In genomic region chr16:75647138-75647491, GRCh38 we compare ENCODE assay signal across 8 cellular contexts. TPM values are rescaled to one million over a fixed set of nuclear protein-coding genes. Genes with fewer than 3 reads are reported as not detected.
DNase-seq lines count a peak whose midpoint lies in the region; ATAC-seq and TF ChIP-seq lines count a peak whose summit lies in the region.

No MANE protein-coding gene starts in this region.

- peak overlapping the region; percentile 75 for H3K4me3 ChIP-seq in RWPE2 (ENCODE audit: severe bottlenecking)
- H3K4me3 ChIP-seq in fibroblast of lung (replicated peaks in 1 of 4; ENCODE audit: control extremely low read depth in 1 of 4, insufficient read depth in 1 of 4, low read depth in 3 of 4, low read length in 4 of 4), result peak overlapping the region; percentile 89 to 97 (median 93)
- H3K4me3 ChIP-seq in parathyroid adenoma (ENCODE audit: low read depth, low read length), result peak overlapping the region; percentile 94

- H3K4me1 ChIP-seq in RWPE2 (ENCODE audit: insufficient read depth, poor library complexity, severe bottlenecking), result peaks cover 17% of the 10 kb centered on the region
- H3K4me1 ChIP-seq in fibroblast of lung (ENCODE audit: control insufficient read depth, extremely low read depth, insufficient read depth, low read length), result no peaks in the 10 kb centered on the region
- H3K4me1 ChIP-seq in parathyroid adenoma, result peaks cover 20% of the 10 kb centered on the region

- H3K27ac ChIP-seq in RWPE2 (ENCODE audit: poor library complexity, severe bottlenecking), result peak overlapping the region; percentile 84
- peak overlapping the region; percentile 92 for H3K27ac ChIP-seq in fibroblast of lung (ENCODE audit: insufficient read depth, low read length)
- peak overlapping the region; percentile 98 for H3K27ac ChIP-seq in parathyroid adenoma

- peak overlapping the region; percentile 94 for H3K9ac ChIP-seq in fibroblast of lung (ENCODE audit: insufficient read depth, low read length)
- peak overlapping the region; percentile 62 for H3K9ac ChIP-seq in parathyroid adenoma

- ATAC-seq in GM18511 (IDR thresholded peaks at IDR 0.05; ENCODE audit: unreplicated experiment), result peak; percentile 25
- peak; percentile 14 for ATAC-seq in HG02623 (IDR thresholded peaks at IDR 0.05; ENCODE audit: unreplicated experiment)
- peak; percentile 18 for ATAC-seq in RWPE2 (ENCODE audit: low read depth)

- TF ChIP-seq CTCF in RWPE2 (IDR thresholded peaks at IDR 0.05; ENCODE audit: poor library complexity, severe bottlenecking) (no peak), fibroblast of lung (conservative IDR thresholded peaks at IDR 0.05 in 1 of 2, IDR thresholded peaks at IDR 0.05 in 1 of 2; ENCODE audit: low read depth in 1 of 2, low read length in 2 of 2) (no peak), parathyroid adenoma (IDR thresholded peaks at IDR 0.05) (no peak)

- H3K79me2 ChIP-seq in fibroblast of lung (ENCODE audit: control insufficient read depth, insufficient read depth, low read length) (peaks cover 94% of the 10 kb centered on the region), parathyroid adenoma (peaks cover 70% of the 10 kb centered on the region)

- H4K20me1 ChIP-seq in fibroblast of lung (ENCODE audit: control insufficient read depth, extremely low read depth, insufficient read depth, low read length), result no peaks in the 10 kb centered on the region

- peak overlapping the region; percentile 86 for H3K4me2 ChIP-seq in fibroblast of lung (ENCODE audit: extremely low read depth, insufficient read depth, low read length)
- peak overlapping the region; percentile 81 for H3K4me2 ChIP-seq in parathyroid adenoma (ENCODE audit: low read length)

- H3K36me3 ChIP-seq in RWPE2 (ENCODE audit: low read depth) (peaks cover 57% of the 10 kb centered on the region), fibroblast of lung (ENCODE audit: control insufficient read depth, insufficient read depth, low read length) (peaks cover 4% of the 10 kb centered on the region), parathyroid adenoma (ENCODE audit: control insufficient read depth, insufficient read depth, low read length) (no peaks in the 10 kb centered on the region)

- H3K27me3 ChIP-seq in RWPE2 (ENCODE audit: insufficient read depth, poor library complexity, severe bottlenecking), result no peaks in the 10 kb centered on the region
- H3K27me3 ChIP-seq in fibroblast of lung (ENCODE audit: control insufficient read depth, insufficient read depth, low read length), result no peaks in the 10 kb centered on the region
- no peaks in the 10 kb centered on the region for H3K27me3 ChIP-seq in parathyroid adenoma (ENCODE audit: control insufficient read depth, insufficient read depth, low read length)

- DNase-seq in RWPE2 (ENCODE audit: low spot score), result no peak
- no peak for DNase-seq in fibroblast of lung (ENCODE audit: low read depth in 2 of 2)
- DNase-seq in NCI-H345 treated with DMSO at 0.1 percent for 48 hours (lab: John Stamatoyannopoulos, UW; ENCODE audit: unreplicated experiment), result no peak
- DNase-seq in RKO (ENCODE audit: low spot score), result no peak
- DNase-seq in SKM-1 (lab: John Stamatoyannopoulos, UW; ENCODE audit: unreplicated experiment), result no peak

- H3K9me3 ChIP-seq in RWPE2 (ENCODE audit: severe bottlenecking) (no peaks in the 10 kb centered on the region), fibroblast of lung (ENCODE audit: control insufficient read depth, insufficient read depth, low read depth, low read length) (no peaks in the 10 kb centered on the region), parathyroid adenoma (ENCODE audit: control insufficient read depth, low read length) (no peaks in the 10 kb centered on the region)

- H2AFZ ChIP-seq in fibroblast of lung (ENCODE audit: low read length) (peak overlapping the region; percentile 85), parathyroid adenoma (peak overlapping the region; percentile 97)

RNA-seq across cellular contexts. Expression of gene KARS1, which starts 0.3 kb away (rescaled TPM):
- total RNA-seq in fibroblast of lung, result 126 and 146 TPM in 2 replicates
- polyA plus RNA-seq in fibroblast of lung, result 148 and 185 TPM in 2 replicates
- polyA plus RNA-seq in fibroblast of lung (2012), result 116 and 143 TPM in 2 replicates
- polyA minus RNA-seq in fibroblast of lung (ENCODE audit: low replicate concordance), result 52.0 and 73.3 TPM in 2 replicates

RNA-seq across cellular contexts. Expression of gene TERF2IP, which starts 0.5 kb away (rescaled TPM):
- total RNA-seq in fibroblast of lung, result 46.0 and 54.7 TPM in 2 replicates
- polyA plus RNA-seq in fibroblast of lung, result 41.2 and 47.5 TPM in 2 replicates
- 40.6 and 45.2 TPM in 2 replicates for polyA plus RNA-seq in fibroblast of lung (2012)
- 1.5 and 4.5 TPM in 2 replicates for polyA minus RNA-seq in fibroblast of lung (ENCODE audit: low replicate concordance)

RNA-seq across cellular contexts. Expression of gene ADAT1, which starts 24.0 kb away (rescaled TPM):
- total RNA-seq in fibroblast of lung, result 47.8 and 50.4 TPM in 2 replicates
- polyA plus RNA-seq in fibroblast of lung, result 32.1 and 36.2 TPM in 2 replicates
- 28.9 and 29.9 TPM in 2 replicates for polyA plus RNA-seq in fibroblast of lung (2012)
- polyA minus RNA-seq in fibroblast of lung (ENCODE audit: low replicate concordance), result 25.2 and 28.9 TPM in 2 replicates

RNA-seq across cellular contexts. Expression of gene CPHXL2, which starts 29.7 kb away (rescaled TPM):
- not detected in 2 replicates for total RNA-seq in fibroblast of lung
- not detected in 2 replicates for polyA plus RNA-seq in fibroblast of lung
- not detected in 2 replicates for polyA plus RNA-seq in fibroblast of lung (2012)
- polyA minus RNA-seq in fibroblast of lung (ENCODE audit: low replicate concordance), result not detected in 2 replicates

RNA-seq across cellular contexts. Expression of gene DUXB, which starts 54.1 kb away (rescaled TPM):
- total RNA-seq in fibroblast of lung, result not detected in 2 replicates
- polyA plus RNA-seq in fibroblast of lung, result not detected in 2 replicates
- not detected in 2 replicates for polyA plus RNA-seq in fibroblast of lung (2012)
- not detected in 2 replicates for polyA minus RNA-seq in fibroblast of lung (ENCODE audit: low replicate concordance)
